14 cellular contexts compared by ENCODE assay signal in genomic region chr16:57471852-57472664, GRCh38. TPM values are rescaled to one million over a fixed set of nuclear protein-coding genes. Genes with fewer than 3 reads are reported as not detected.
DNase-seq lines count a peak whose midpoint lies in the region; ATAC-seq, FAIRE-seq and TF ChIP-seq lines count a peak whose summit lies in the region.
"Had no signal": no experiment of that assay in that cellular context is flagged by ENCODE, and none has a peak within 500 bp of the region (broad histone marks: within the 10 kb centered on the region; RNA-seq: fewer than 3 reads in every experiment).

No MANE protein-coding gene starts in this region.

- intact Hi-C loops in pancreas (cut with DNase I) = no loop called here

- peak overlapping the region; percentile 27 to 68 (median 32) for H3K27ac ChIP-seq in pancreas
- H3K27ac ChIP-seq in brain microvascular endothelial cell = no peak overlapping the region

- no peak overlapping the region for H3K4me3 ChIP-seq in fibroblast of mammary gland (ENCODE audit: control insufficient read depth, low read depth, low read length)
- no peak overlapping the region for H3K4me3 ChIP-seq in pancreas
- H3K4me3 ChIP-seq in brain microvascular endothelial cell (ENCODE audit: low read depth, low read length) = no peak overlapping the region

- TF ChIP-seq CTCF in fibroblast of mammary gland (conservative IDR thresholded peaks at IDR 0.05; ENCODE audit: control insufficient read depth, insufficient read depth, low read depth, low read length) (no peak), pancreas (IDR thresholded peaks at IDR 0.05) (no peak), brain microvascular endothelial cell (IDR thresholded peaks at IDR 0.05; ENCODE audit: low read depth, low read length, missing control alignments) (no peak)

- WGBS in pancreas, 2 donors = 38 to 42% methylated on average over 10 of the region's 10 CpGs

- no peaks in the 10 kb centered on the region for H3K9me3 ChIP-seq in pancreas

- peaks cover 21 to 30% (median 22%) of the 10 kb centered on the region in 3 donors for H3K4me1 ChIP-seq in pancreas

- H3K27me3 ChIP-seq in pancreas (no peaks in the 10 kb centered on the region), brain microvascular endothelial cell (replicated peaks) (no peaks in the 10 kb centered on the region)

- peak; percentile 33 to 64 (median 57) for ATAC-seq in pancreas
- no peak for ATAC-seq in HG02678 (IDR thresholded peaks at IDR 0.05; ENCODE audit: unreplicated experiment)

- peak; percentile 35 for DNase-seq in ELF-1 (ENCODE audit: low read depth, low spot score)
- DNase-seq in NCI-H69 (lab: John Stamatoyannopoulos, UW) = peak; percentile 9
- peak; percentile 18 for DNase-seq in fibroblast of mammary gland (ENCODE audit: low read depth)
- peak in 2 of 6 donors; percentile 33 to 34 for DNase-seq in pancreas
- DNase-seq in brain microvascular endothelial cell = no peak
- DNase-seq in ureter (ENCODE audit: low spot score) = no peak
- DNase-seq: activated CD4-positive, alpha-beta T cell treated with anti-CD3 and anti-CD28 coated beads for 48 hours; aorta; DMS79 treated with DMSO at 0.1 percent for 48 hours; immature natural killer cell; nucleus accumbens had no signal

- peaks cover 2 to 50% (median 22%) of the 10 kb centered on the region in 3 donors for H3K36me3 ChIP-seq in pancreas
- H3K36me3 ChIP-seq in brain microvascular endothelial cell (replicated peaks) = peaks cover 68% of the 10 kb centered on the region

- no peak for FAIRE-seq in pancreas (lab: Jason Lieb, UNC)
- FAIRE-seq: endothelial cell of umbilical vein, GM18507 had no signal

- in situ Hi-C loops in brain microvascular endothelial cell (cut with HindIII; ENCODE audit: low pct_ligation_motif_present, low sequenced_read_pairs) = no loop called here

RNA-seq across cellular contexts. Expression of gene POLR2C, which starts 9.6 kb away (rescaled TPM):
- total RNA-seq in pancreas = 10 to 100 TPM; 21.8 to 26.7 (median 25.1) TPM
- 10 to 100 TPM; 20.4 to 43.9 TPM for polyA plus RNA-seq in pancreas
- total RNA-seq in ureter = 57.3 TPM

RNA-seq across cellular contexts. Expression of gene DOK4, which starts 14.2 kb away (rescaled TPM):
- 10 to 100 TPM in 5 of 6 donors, 1 to 10 TPM in 1; 9.2 to 24.4 (median 13.4) TPM for total RNA-seq in pancreas
- polyA plus RNA-seq in pancreas = 10 to 100 TPM; 16.7 to 26.4 TPM
- total RNA-seq in ureter = 12.5 TPM

RNA-seq across cellular contexts. Expression of gene COQ9, which starts 24.8 kb away (rescaled TPM):
- total RNA-seq in pancreas (10 to 100 TPM; 17.7 to 31.2 (median 23.4) TPM), ureter (66.6 TPM)
- 10 to 100 TPM; 48.5 to 51.1 TPM for polyA plus RNA-seq in pancreas

RNA-seq across cellular contexts. Expression of gene CIAPIN1, which starts 24.9 kb away (rescaled TPM):
- total RNA-seq in pancreas = 10 to 100 TPM; 14.5 to 20.9 (median 17.2) TPM
- polyA plus RNA-seq in pancreas = 10 to 100 TPM; 11.6 to 23.8 TPM
- total RNA-seq in ureter = 53.2 TPM

Comparison
In these comparisons a context has a peak if more than half of its experiments do, and no peak if none do; other contexts are left out.
1. DNase-seq: peak in ELF-1 (single experiment), NCI-H69 (single experiment) and fibroblast of mammary gland (single experiment); none in brain microvascular endothelial cell (single experiment) and ureter (single experiment).